Comparison of ENCODE assay signal across 20 cellular contexts in genomic region chr11:3936517-3936916, GRCh38.
"Had no signal": no experiment of that assay in that cellular context is flagged by ENCODE, and none has a peak within 500 bp of the region (broad histone marks: within the 10 kb centered on the region; RNA-seq: fewer than 3 reads in every experiment).

No MANE protein-coding gene starts in this region.

- H3K9ac ChIP-seq: parathyroid adenoma had no signal

- H2AFZ ChIP-seq: parathyroid adenoma had no signal

- H3K9me3 ChIP-seq: colonic mucosa, gastroesophageal sphincter, heart right ventricle, mucosa of descending colon, sigmoid colon, spleen, thyroid gland had no signal

- H3K36me3 Mint-ChIP-seq: WTC11 had no signal

- ATAC-seq: gastroesophageal sphincter, heart right ventricle, mucosa of descending colon, WTC11 had no signal

- H3K27me3 ChIP-seq: colonic mucosa, gastroesophageal sphincter, heart right ventricle, sigmoid colon, spleen, thyroid gland had no signal

- H3K4me3 ChIP-seq: colonic mucosa, gastroesophageal sphincter, heart right ventricle, mucosa of descending colon, sigmoid colon, spleen, thyroid gland had no signal

- H3K27ac ChIP-seq: colonic mucosa, heart right ventricle, parathyroid adenoma, sigmoid colon, spleen had no signal

- H3K9me3 Mint-ChIP-seq: activated CD4-positive, alpha-beta T cell treated with anti-CD3 and anti-CD28 coated beads, Interleukin-2, amount 10 ng/mL, durations not matched to agents 7 days and 5 days; naive B cell; WTC11 had no signal

- H3K4me3 Mint-ChIP-seq: activated CD4-positive, alpha-beta T cell treated with anti-CD3 and anti-CD28 coated beads, Interleukin-2, amount 10 ng/mL, durations not matched to agents 7 days and 5 days; naive B cell; WTC11 had no signal

- H3K36me3 ChIP-seq: colonic mucosa, gastroesophageal sphincter, heart right ventricle, sigmoid colon, thyroid gland had no signal

- H3K27me3 Mint-ChIP-seq: activated CD4-positive, alpha-beta T cell treated with anti-CD3 and anti-CD28 coated beads, Interleukin-2, amount 10 ng/mL, durations not matched to agents 7 days and 5 days; naive B cell had no signal

- DNase-seq: activated CD4-positive, alpha-beta T cell treated with anti-CD3 and anti-CD28 coated beads, Interleukin-2, amount 10 ng/mL, durations not matched to agents 7 days and 5 days; activated CD8-positive, alpha-beta memory T cell treated with anti-CD3 and anti-CD28 coated beads for 24 hours; activated CD8-positive, alpha-beta memory T cell treated with anti-CD3 and anti-CD28 coated beads, Interleukin-2, amount 50 U/mL, for 48 hours; activated effector memory CD4-positive, alpha-beta T cell treated with Interleukin-2 at 50 U/mL for 16 hours; activated naive CD4-positive, alpha-beta T cell treated with anti-CD3 and anti-CD28 coated beads, Interleukin-2, amount 50 U/mL, for 16 hours; activated T-cell treated with anti-CD3 and anti-CD28 coated beads, Interleukin-2, amount 50 U/mL, for 48 hours; amniotic stem cell; colonic mucosa; erythroblast; heart right ventricle; mesenchymal stem cell; mucosa of descending colon; naive B cell; sigmoid colon; spleen; stimulated activated naive CD4-positive, alpha-beta T cell treated with Interleukin-2 at 50 U/mL for 16 hours; thyroid gland had no signal

- H3K4me1 ChIP-seq: colonic mucosa had no signal

- H3K27ac Mint-ChIP-seq: activated CD4-positive, alpha-beta T cell treated with anti-CD3 and anti-CD28 coated beads, Interleukin-2, amount 10 ng/mL, durations not matched to agents 7 days and 5 days; WTC11 had no signal
